ENCODE assay signal across 8 cellular contexts in the genomic region with DNA sequence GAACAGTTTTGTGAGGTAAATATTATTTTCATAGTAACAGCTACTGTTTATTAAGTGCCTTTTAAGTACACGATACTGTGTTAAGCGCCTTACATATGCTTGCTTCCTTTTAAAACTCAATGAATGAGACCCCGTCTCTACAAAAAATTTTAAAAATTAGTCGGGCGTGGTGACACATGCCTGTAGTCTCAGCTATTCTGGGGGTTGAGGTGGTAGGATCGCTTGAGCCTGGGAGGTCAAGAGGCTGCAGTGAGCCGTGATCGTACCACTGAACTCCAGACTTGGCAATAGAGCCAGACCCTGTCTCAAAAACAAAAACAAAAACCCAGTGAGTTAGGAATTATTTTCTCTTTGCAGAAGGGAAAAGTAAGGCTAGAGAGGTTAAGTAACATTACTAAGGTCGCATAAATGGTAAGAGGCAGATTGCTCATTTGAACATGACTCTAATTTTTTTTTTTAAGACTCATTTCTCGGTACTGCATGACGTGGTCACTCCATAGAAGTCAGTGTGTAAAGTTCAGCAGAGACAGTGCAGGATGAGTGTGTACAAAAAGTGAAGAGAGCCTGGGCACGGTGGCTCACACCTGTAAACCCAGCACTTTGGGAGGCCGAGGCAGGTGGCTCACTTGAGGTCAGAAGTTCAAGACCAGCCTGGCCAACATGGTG. TPM values are rescaled to one million over a fixed set of nuclear protein-coding genes. Genes with fewer than 3 reads are reported as not detected.
A peak's percentile ranks its signal among the peaks of the same experiment; 100 is the strongest.
DNase-seq lines count a peak whose midpoint lies in the region; ATAC-seq and TF ChIP-seq lines count a peak whose summit lies in the region.

No MANE protein-coding gene starts in this region.

- H3K79me1 ChIP-seq in mesenchymal stem cell (replicated peaks; ENCODE audit: low read length, poor library complexity, severe bottlenecking) = no peaks in the 10 kb centered on the region

- H3K4me1 ChIP-seq in mesenchymal stem cell (ENCODE audit: control insufficient read depth, insufficient read depth, low read depth, low read length) = no peaks in the 10 kb centered on the region

- H3K4me1 Mint-ChIP-seq in activated naive CD8-positive, alpha-beta T cell treated with anti-CD3 and anti-CD28 coated beads, Interleukin-2, amount 10 ng/mL, durations not matched to agents 7 days and 5 days = peaks cover 10% of the 10 kb centered on the region

- no peak overlapping the region for H2BK12ac ChIP-seq in mesenchymal stem cell (ENCODE audit: low read length in 2 of 2)

- H3K27ac ChIP-seq in mesenchymal stem cell (ENCODE audit: low read length, poor library complexity, severe bottlenecking) = no peak overlapping the region

- peaks cover 1% of the 10 kb centered on the region for H3K36me3 Mint-ChIP-seq in activated naive CD8-positive, alpha-beta T cell treated with anti-CD3 and anti-CD28 coated beads, Interleukin-2, amount 10 ng/mL, durations not matched to agents 7 days and 5 days

- POLR2A ChIA-PET in AG04449 (lab: Yijun Ruan, JAX) = no interaction called here
- POLR2A ChIA-PET in activated naive CD8-positive, alpha-beta T cell treated with anti-CD3 and anti-CD28 coated beads, Interleukin-2, amount 10 ng/mL, durations not matched to agents 7 days and 5 days (lab: Charles Lee) = interaction anchor here (0.8 to 1.3 kb wide), 2 partner anchors 79 to 149 kb away, joined by 3 to 4 read pairs; a partner anchor contains a TSS

- H2AFZ ChIP-seq in mesenchymal stem cell (ENCODE audit: low read depth, low read length) = no peak overlapping the region

- no peaks in the 10 kb centered on the region for H3K9me3 ChIP-seq in mesenchymal stem cell (ENCODE audit: control insufficient read depth, low read length)

- no peak overlapping the region for H3K23ac ChIP-seq in mesenchymal stem cell (ENCODE audit: low read length in 2 of 2)

- DNase-seq in AG04449 (ENCODE audit: low read depth, low spot score) (no peak), HFF-Myc (ENCODE audit: extremely low read depth, low read depth) (no peak), mesenchymal stem cell (no peak), NCI-H1417 treated with DMSO at 0.1 percent for 48 hours (lab: John Stamatoyannopoulos, UW) (no peak), posterior vena cava (ENCODE audit: low spot score) (no peak), mucosa of gallbladder (ENCODE audit: low spot score) (no peak)
- DNase-seq in activated naive CD8-positive, alpha-beta T cell treated with anti-CD3 and anti-CD28 coated beads, Interleukin-2, amount 10 ng/mL, durations not matched to agents 7 days and 5 days = no peak

- H2BK120ac ChIP-seq in mesenchymal stem cell (ENCODE audit: low read depth, low read length) = no peak overlapping the region

- H3K27me3 Mint-ChIP-seq in activated naive CD8-positive, alpha-beta T cell treated with anti-CD3 and anti-CD28 coated beads, Interleukin-2, amount 10 ng/mL, durations not matched to agents 7 days and 5 days = peaks cover 4% of the 10 kb centered on the region

- TF ChIP-seq CTCF in AG04449 (IDR thresholded peaks at IDR 0.05; ENCODE audit: insufficient read depth, low read length, missing control alignments) (no peak), HFF-Myc (IDR thresholded peaks at IDR 0.05; ENCODE audit: low read depth, low read length, missing control alignments) (no peak)

- H3K27me3 ChIP-seq in mesenchymal stem cell (ENCODE audit: control insufficient read depth in 1 of 2, insufficient read depth in 1 of 2, low read length in 2 of 2) = peaks cover 5 to 7% of the 10 kb centered on the region in 2 experiments

- H4K8ac ChIP-seq in mesenchymal stem cell (ENCODE audit: low read length) = no peak overlapping the region

- H2AK5ac ChIP-seq in mesenchymal stem cell (ENCODE audit: low read length, severe bottlenecking) = no peak overlapping the region

- CTCF ChIA-PET in AG04449 (lab: Yijun Ruan, JAX) = interaction anchor here (1.2 kb wide), 1 partner anchor 295 kb away, joined by 3 read pairs; no protein-coding TSS in a partner anchor

- H3K9ac ChIP-seq in mesenchymal stem cell (ENCODE audit: low read length) = peak overlapping the region; percentile 92

- no peak overlapping the region for H2BK5ac ChIP-seq in mesenchymal stem cell (ENCODE audit: low read depth, low read length, poor library complexity, severe bottlenecking)

- intact Hi-C loops in posterior vena cava (cut with DNase I) = no loop called here

- H4K91ac ChIP-seq in mesenchymal stem cell (ENCODE audit: low read length) = no peak overlapping the region

- H3K18ac ChIP-seq in mesenchymal stem cell (ENCODE audit: low read depth in 1 of 2, low read length in 2 of 2) = no peak overlapping the region

- H3K4ac ChIP-seq in mesenchymal stem cell (ENCODE audit: low read depth in 1 of 2, low read length in 2 of 2) = no peak overlapping the region

- 99% methylated on average over 10 of the region's 13 CpGs for WGBS in mesenchymal stem cell

- no peak overlapping the region for H3K4me2 ChIP-seq in mesenchymal stem cell (ENCODE audit: low read length, poor library complexity, severe bottlenecking)

- H3K4me3 Mint-ChIP-seq in activated naive CD8-positive, alpha-beta T cell treated with anti-CD3 and anti-CD28 coated beads, Interleukin-2, amount 10 ng/mL, durations not matched to agents 7 days and 5 days = peak overlapping the region; percentile 96

- H3K36me3 ChIP-seq in mesenchymal stem cell (ENCODE audit: control insufficient read depth in 1 of 2, insufficient read depth in 2 of 2, low read depth in 1 of 2, low read length in 2 of 2) = no peaks in the 10 kb centered on the region

- peak overlapping the region; percentile 96 for H3K27ac Mint-ChIP-seq in activated naive CD8-positive, alpha-beta T cell treated with anti-CD3 and anti-CD28 coated beads, Interleukin-2, amount 10 ng/mL, durations not matched to agents 7 days and 5 days

- H2BK15ac ChIP-seq in mesenchymal stem cell (ENCODE audit: low read depth, poor library complexity, severe bottlenecking) = no peak overlapping the region

- ATAC-seq in activated naive CD8-positive, alpha-beta T cell treated with anti-CD3 and anti-CD28 coated beads, Interleukin-2, amount 10 ng/mL, durations not matched to agents 7 days and 5 days (ENCODE audit: low read depth) = no peak
- no peak for ATAC-seq in GM18861 (IDR thresholded peaks at IDR 0.05; ENCODE audit: unreplicated experiment)

- H3K4me3 ChIP-seq in AG04449 (ENCODE audit: low read depth, low read length) (peak overlapping the region; percentile 94), HFF-Myc (replicated peaks; ENCODE audit: low read depth, low read length) (peak overlapping the region; percentile 66), mesenchymal stem cell (ENCODE audit: insufficient read depth in 1 of 2, low read depth in 1 of 2, low read length in 2 of 2) (peak overlapping the region in 1 of 2 experiments; percentile 96)

- H3K14ac ChIP-seq in mesenchymal stem cell (ENCODE audit: low read length in 2 of 2) = no peak overlapping the region

- no peaks in the 10 kb centered on the region for H3K9me3 Mint-ChIP-seq in activated naive CD8-positive, alpha-beta T cell treated with anti-CD3 and anti-CD28 coated beads, Interleukin-2, amount 10 ng/mL, durations not matched to agents 7 days and 5 days

RNA-seq across cellular contexts. Expression of a gene that starts 1.1 kb away (rescaled TPM):
- 1 to 10 TPM; 4.5 to 5.6 TPM for total RNA-seq in activated naive CD8-positive, alpha-beta T cell treated with anti-CD3 and anti-CD28 coated beads, Interleukin-2, amount 10 ng/mL, durations not matched to agents 7 days and 5 days
- polyA plus RNA-seq in mesenchymal stem cell (2013, experiment 1 of 2) = 3.9 TPM
- 4.5 TPM for polyA plus RNA-seq in mesenchymal stem cell (2013, experiment 2 of 2)
- total RNA-seq in posterior vena cava (1 to 10 TPM; 3.5 to 6.5 TPM), mucosa of gallbladder (2.7 TPM)
